In genomic region chr3:159028706-159029105, GRCh38 we compare ENCODE assay signal across 16 cellular contexts. TPM values are rescaled to one million over a fixed set of nuclear protein-coding genes. Genes with fewer than 3 reads are reported as not detected.
A peak's percentile ranks its signal among the peaks of the same experiment; 100 is the strongest.
DNase-seq lines count a peak whose midpoint lies in the region; ATAC-seq lines count a peak whose summit lies in the region.
"Had no signal": no experiment of that assay in that cellular context is flagged by ENCODE, and none has a peak within 500 bp of the region (broad histone marks: within the 10 kb centered on the region; RNA-seq: fewer than 3 reads in every experiment).

No MANE protein-coding gene starts in this region.

- H3K4me1 Mint-ChIP-seq in stimulated activated memory B cell treated with anti-CD40 and anti-IgM and Interleukin-4, amounts not matched to agents 10 μg/mL and 1 μg/mL and 100 μg/mL, for 72 hours: peaks cover 8% of the 10 kb centered on the region
- H3K4me1 Mint-ChIP-seq: IgD-negative memory B cell had no signal

- H3K36me3 Mint-ChIP-seq in stimulated activated memory B cell treated with anti-CD40 and anti-IgM and Interleukin-4, amounts not matched to agents 10 μg/mL and 1 μg/mL and 100 μg/mL, for 72 hours: no peaks in the 10 kb centered on the region
- H3K36me3 Mint-ChIP-seq: IgD-negative memory B cell had no signal

- H3K27me3 Mint-ChIP-seq in stimulated activated memory B cell treated with anti-CD40 and anti-IgM and Interleukin-4, amounts not matched to agents 10 μg/mL and 1 μg/mL and 100 μg/mL, for 72 hours: peaks cover 9% of the 10 kb centered on the region
- H3K27me3 Mint-ChIP-seq: CD4-positive, alpha-beta T cell had no signal

- peaks cover 2% of the 10 kb centered on the region for H3K9me3 Mint-ChIP-seq in stimulated activated memory B cell treated with anti-CD40 and anti-IgM and Interleukin-4, amounts not matched to agents 10 μg/mL and 1 μg/mL and 100 μg/mL, for 72 hours
- H3K9me3 Mint-ChIP-seq: CD4-positive, alpha-beta T cell; HFFc6 had no signal

- no peak overlapping the region for H3K4me3 Mint-ChIP-seq in stimulated activated memory B cell treated with anti-CD40 and anti-IgM and Interleukin-4, amounts not matched to agents 10 μg/mL and 1 μg/mL and 100 μg/mL, for 72 hours
- H3K4me3 Mint-ChIP-seq: CD4-positive, alpha-beta T cell; HFFc6; IgD-negative memory B cell had no signal

- H3K27ac Mint-ChIP-seq in stimulated activated memory B cell treated with anti-CD40 and anti-IgM and Interleukin-4, amounts not matched to agents 10 μg/mL and 1 μg/mL and 100 μg/mL, for 72 hours: no peak overlapping the region
- H3K27ac Mint-ChIP-seq: CD4-positive, alpha-beta T cell; HFFc6; IgD-negative memory B cell had no signal

- ATAC-seq in GM18511 (IDR thresholded peaks at IDR 0.05; ENCODE audit: unreplicated experiment): peak; percentile 9
- peak; percentile 11 for ATAC-seq in GM21717 (IDR thresholded peaks at IDR 0.05; ENCODE audit: unreplicated experiment)
- no peak for ATAC-seq in stimulated activated memory B cell treated with anti-CD40 and anti-IgM and Interleukin-4, amounts not matched to agents 10 μg/mL and 1 μg/mL and 100 μg/mL, for 72 hours
- ATAC-seq in GM18867 (IDR thresholded peaks at IDR 0.05; ENCODE audit: unreplicated experiment): no peak

- peak; percentile 16 for DNase-seq in M059J (ENCODE audit: low read depth)
- DNase-seq in myocyte (ENCODE audit: low read depth): peak; percentile 68
- no peak for DNase-seq in RKO (ENCODE audit: low spot score)
- DNase-seq in HUDEP-2 (lab: John Stamatoyannopoulos, UW; ENCODE audit: unreplicated experiment in 76 of 76): no peak
- DNase-seq: 8988T; Calu3; CD4-positive, alpha-beta T cell; DMS 273 treated with DMSO at 0.1 percent for 48 hours; HFFc6; KG1 had no signal

RNA-seq across cellular contexts. Expression of gene IQCJ, which starts 40.4 kb away (rescaled TPM):
- not detected in 2 replicates for total RNA-seq in M059J (2014; rRNA removed; shearing (Covaris generic))
- total RNA-seq in myocyte: 0.21 and 0.40 TPM in 2 replicates
- 0.20 TPM for polyA plus RNA-seq in myocyte (2012)
- total RNA-seq: Calu3; CD4-positive, alpha-beta T cell; HFFc6; HT-29 had no signal
- polyA plus RNA-seq: IgD-negative memory B cell had no signal

Comparison
In these comparisons a context has a peak if more than half of its experiments do, and no peak if none do; other contexts are left out.
1. ATAC-seq: peak in GM18511 (single experiment) and GM21717 (single experiment); none in stimulated activated memory B cell treated with anti-CD40 and anti-IgM and Interleukin-4, amounts not matched to agents 10 μg/mL and 1 μg/mL and 100 μg/mL, for 72 hours (single experiment) and GM18867 (single experiment).
2. DNase-seq: peak in M059J (single experiment) and myocyte (single experiment); none in RKO (single experiment) and HUDEP-2 (0 of 76).